24 cellular contexts compared by ENCODE assay signal in the genomic region with DNA sequence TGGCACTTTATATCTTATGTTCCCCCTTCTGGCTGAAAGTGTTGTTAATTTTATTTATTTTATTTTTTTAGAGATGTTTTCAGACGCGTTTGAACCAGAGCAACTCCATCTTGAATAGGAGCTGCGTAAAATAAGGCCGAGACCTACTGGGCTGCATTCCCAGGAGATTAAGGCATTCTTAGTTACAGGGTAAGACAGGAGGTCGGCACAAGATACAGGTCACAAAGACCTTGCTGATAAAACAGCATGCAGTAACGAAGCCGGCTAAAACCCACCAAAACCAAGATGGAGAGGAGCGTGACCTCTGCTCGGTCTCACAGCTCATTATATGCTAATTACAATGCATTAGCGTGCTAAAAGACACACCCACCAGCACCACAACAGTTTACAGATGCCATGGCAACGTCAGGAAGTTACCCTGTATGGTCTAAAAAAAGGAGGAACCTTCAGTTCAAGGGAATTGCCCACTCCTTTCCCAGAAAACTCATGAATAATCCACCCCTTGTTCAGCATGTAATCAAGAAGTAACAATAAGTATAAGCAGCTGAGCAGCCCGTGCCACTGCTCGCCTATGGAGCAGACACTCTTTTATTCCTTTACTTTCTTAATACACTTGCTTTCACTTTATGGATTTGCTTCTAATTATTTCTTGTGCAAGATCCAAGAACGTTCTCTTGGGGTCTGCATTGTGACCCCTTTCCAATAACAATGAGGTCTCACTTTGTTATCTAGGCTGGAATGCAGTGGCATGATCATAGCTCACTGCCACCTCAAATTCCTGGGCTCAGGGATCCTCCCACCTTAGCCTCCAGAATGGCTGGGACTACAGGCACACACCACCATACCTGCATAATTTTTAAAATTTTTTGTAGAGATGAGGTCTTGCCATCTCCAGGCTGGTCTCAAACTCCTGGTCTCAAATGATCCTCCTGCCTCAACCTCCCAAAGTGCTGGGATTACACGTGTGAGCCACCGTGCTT. TPM values are rescaled to one million over a fixed set of nuclear protein-coding genes. Genes with fewer than 3 reads are reported as not detected.
DNase-seq lines count a peak whose midpoint lies in the region; ATAC-seq and TF ChIP-seq lines count a peak whose summit lies in the region.
"Had no signal": no experiment of that assay in that cellular context is flagged by ENCODE, and none has a peak within 500 bp of the region (broad histone marks: within the 10 kb centered on the region; RNA-seq: fewer than 3 reads in every experiment).

No MANE protein-coding gene starts in this region.

- H3K27me3 Mint-ChIP-seq in endodermal cell (ENCODE audit: insufficient read depth): peaks cover 2% of the 10 kb centered on the region
- H3K27me3 Mint-ChIP-seq in progenitor cell of endocrine pancreas: no peaks in the 10 kb centered on the region
- H3K27me3 Mint-ChIP-seq: activated CD4-positive, alpha-beta memory T cell treated with anti-CD3 and anti-CD28 coated beads for 36 hours; CD4-positive, alpha-beta T cell had no signal

- H3K27ac Mint-ChIP-seq in endodermal cell (peak overlapping the region; percentile 96), progenitor cell of endocrine pancreas (peak overlapping the region; percentile 80)
- H3K27ac Mint-ChIP-seq: activated CD4-positive, alpha-beta memory T cell treated with anti-CD3 and anti-CD28 coated beads for 36 hours; CD4-positive, alpha-beta T cell; natural killer cell; T-helper 1 cell treated with Interleukin-12 subunit alpha and Interleukin-12 subunit beta and Interleukin-4 antibody, amounts not matched to agents 30 μg/mL and 1 μg/mL, for 36 hours had no signal

- no peak overlapping the region for H3K4me3 ChIP-seq in HUES48 (ENCODE audit: low read depth, low read length)
- H3K4me3 ChIP-seq in PC-9: no peak overlapping the region
- peak overlapping the region; percentile 31 for H3K4me3 ChIP-seq in endodermal cell (ENCODE audit: low read length)
- H3K4me3 ChIP-seq: GM12878, sigmoid colon had no signal

- peak overlapping the region; percentile 3 for H3K4me3 Mint-ChIP-seq in endodermal cell
- H3K4me3 Mint-ChIP-seq in progenitor cell of endocrine pancreas (ENCODE audit: low read depth): no peak overlapping the region
- H3K4me3 Mint-ChIP-seq: activated CD4-positive, alpha-beta memory T cell treated with anti-CD3 and anti-CD28 coated beads for 36 hours; CD4-positive, alpha-beta T cell; natural killer cell; T-helper 1 cell treated with Interleukin-12 subunit alpha and Interleukin-12 subunit beta and Interleukin-4 antibody, amounts not matched to agents 30 μg/mL and 1 μg/mL, for 36 hours had no signal

- no TSS peak for BruUV-seq in PC-9 (replicated peaks; lab: Mats Ljungman, UMichigan)

- no peaks in the 10 kb centered on the region for H3K9me3 ChIP-seq in HUES48 (ENCODE audit: control insufficient read depth, insufficient read depth, low read length)
- H3K9me3 ChIP-seq in PC-9 (ENCODE audit: insufficient read depth, low read depth): no peaks in the 10 kb centered on the region
- no peaks in the 10 kb centered on the region for H3K9me3 ChIP-seq in endodermal cell (ENCODE audit: control insufficient read depth, low read length)
- H3K9me3 ChIP-seq: sigmoid colon had no signal

- H2AFZ ChIP-seq in PC-9: peak overlapping the region; percentile 4; the same call in 1 of the 2 replicates
- H2AFZ ChIP-seq: parathyroid adenoma had no signal

- no peak for ATAC-seq in GM19351 (IDR thresholded peaks at IDR 0.05; ENCODE audit: unreplicated experiment)
- ATAC-seq: GM12878 had no signal

- H3K27ac ChIP-seq in HUES48 (ENCODE audit: low read depth, low read length): peak overlapping the region; percentile 37
- no peak overlapping the region for H3K27ac ChIP-seq in PC-9
- H3K27ac ChIP-seq in endodermal cell (ENCODE audit: low read depth, low read length): peak overlapping the region; percentile 59
- H3K27ac ChIP-seq: parathyroid adenoma, sigmoid colon had no signal

- POLR2A ChIA-PET in PC-9 (lab: Charles Lee; ENCODE audit: unreplicated experiment): no interaction called here

- no peaks in the 10 kb centered on the region for H3K9me2 ChIP-seq in PC-9 (ENCODE audit: insufficient read depth)

- H3K36me3 Mint-ChIP-seq in endodermal cell (ENCODE audit: low read depth) (no peaks in the 10 kb centered on the region), progenitor cell of endocrine pancreas (ENCODE audit: insufficient read depth) (no peaks in the 10 kb centered on the region)
- H3K36me3 Mint-ChIP-seq: activated CD4-positive, alpha-beta memory T cell treated with anti-CD3 and anti-CD28 coated beads for 36 hours; natural killer cell had no signal

- H4K20me1 ChIP-seq in PC-9 (ENCODE audit: insufficient read depth): no peaks in the 10 kb centered on the region

- H3K4me1 ChIP-seq in HUES48 (ENCODE audit: control insufficient read depth, insufficient read depth, low read length): peaks cover 7% of the 10 kb centered on the region; the same call in 1 of the 2 replicates
- H3K4me1 ChIP-seq in PC-9 (replicated peaks; ENCODE audit: insufficient read depth): no peaks in the 10 kb centered on the region
- peaks cover 26% of the 10 kb centered on the region for H3K4me1 ChIP-seq in endodermal cell (ENCODE audit: control insufficient read depth, insufficient read depth, low read length)
- H3K4me1 ChIP-seq: parathyroid adenoma had no signal

- 54 to 79% methylated on average over 11 to 16 of the region's 16 CpGs for WGBS in endodermal cell (ENCODE audit: insufficient coverage in 1 of 2, insufficient read length in 1 of 2), 2 experiments

- H3K9ac ChIP-seq in HUES48 (ENCODE audit: low read depth, low read length) (no peak overlapping the region), endodermal cell (ENCODE audit: extremely low read depth, low read length, poor library complexity, severe bottlenecking) (peak overlapping the region; percentile 70)
- H3K9ac ChIP-seq: parathyroid adenoma had no signal

- H3K4me1 Mint-ChIP-seq in endodermal cell (peaks cover 26% of the 10 kb centered on the region), progenitor cell of endocrine pancreas (ENCODE audit: low read depth) (peaks cover 7% of the 10 kb centered on the region)

- H3K79me2 ChIP-seq in PC-9 (ENCODE audit: low read depth): no peaks in the 10 kb centered on the region
- H3K79me2 ChIP-seq: parathyroid adenoma had no signal

- no peak for DNase-seq in PC-9
- peak; percentile 88 for DNase-seq in endodermal cell
- no peak for DNase-seq in progenitor cell of endocrine pancreas (ENCODE audit: low spot score, unreplicated experiment)
- DNase-seq in AG20443 (ENCODE audit: low spot score): no peak
- no peak for DNase-seq in ACHN
- no peak for DNase-seq in NCI-H2227 (lab: John Stamatoyannopoulos, UW; ENCODE audit: unreplicated experiment)
- DNase-seq: activated CD4-positive, alpha-beta memory T cell treated with anti-CD3 and anti-CD28 coated beads for 36 hours; activated CD4-positive, CD25-positive, alpha-beta regulatory T cell; activated gamma-delta T cell; CD4-positive, alpha-beta T cell; foreskin melanocyte; HCEC 1CT; hypothalamus; kidney; natural killer cell; NCI-H1436 treated with DMSO at 0.1 percent for 48 hours; NCI-H2171; NCI-H526; sigmoid colon had no signal

- no peak overlapping the region for H3K4me2 ChIP-seq in PC-9

- CTCF ChIA-PET in PC-9 (lab: Charles Lee): interaction anchor here (0.5 kb wide), 1 partner anchor 101 kb away, joined by 4 read pairs; no protein-coding TSS in a partner anchor

- H3F3A ChIP-seq in PC-9 (ENCODE audit: insufficient read depth, low read depth): no peaks in the 10 kb centered on the region

- in situ Hi-C loops in ACHN (cut with HindIII; ENCODE audit: low pct_ligation_motif_present, low pct_unique_long_range_greater_than_20kb, low sequenced_read_pairs): loop anchor here (25.0 kb wide), 1 partner anchor 619 kb away; no protein-coding TSS in a partner anchor

- intact Hi-C loops in PC-9 (cut with micrococcal nuclease; ENCODE audit: unreplicated experiment): loop anchor here (5.0 kb wide), 1 partner anchor 594 kb away; no protein-coding TSS in a partner anchor

- H3K36me3 ChIP-seq in HUES48 (ENCODE audit: control insufficient read depth, insufficient read depth, low read length) (no peaks in the 10 kb centered on the region), PC-9 (ENCODE audit: low read depth) (no peaks in the 10 kb centered on the region), endodermal cell (ENCODE audit: control insufficient read depth, insufficient read depth, low read length) (no peaks in the 10 kb centered on the region)
- H3K36me3 ChIP-seq: sigmoid colon had no signal

- H3K9me3 Mint-ChIP-seq in endodermal cell (no peaks in the 10 kb centered on the region), progenitor cell of endocrine pancreas (ENCODE audit: low read depth) (no peaks in the 10 kb centered on the region)
- H3K9me3 Mint-ChIP-seq: activated CD4-positive, alpha-beta memory T cell treated with anti-CD3 and anti-CD28 coated beads for 36 hours; CD4-positive, alpha-beta T cell; natural killer cell; T-helper 1 cell treated with Interleukin-12 subunit alpha and Interleukin-12 subunit beta and Interleukin-4 antibody, amounts not matched to agents 30 μg/mL and 1 μg/mL, for 36 hours had no signal

- TF ChIP-seq CTCF in PC-9 (conservative IDR thresholded peaks at IDR 0.05) (no peak), endodermal cell (conservative IDR thresholded peaks at IDR 0.05) (no peak), progenitor cell of endocrine pancreas (IDR thresholded peaks at IDR 0.05; ENCODE audit: unreplicated experiment) (no peak)

- H3K27me3 ChIP-seq in HUES48 (ENCODE audit: control insufficient read depth, insufficient read depth, low read length) (no peaks in the 10 kb centered on the region), PC-9 (ENCODE audit: insufficient read depth, low read depth) (no peaks in the 10 kb centered on the region), endodermal cell (ENCODE audit: control insufficient read depth, insufficient read depth, low read length, poor library complexity, severe bottlenecking) (no peaks in the 10 kb centered on the region)
- H3K27me3 ChIP-seq: sigmoid colon had no signal

RNA-seq across cellular contexts. Expression of a gene that starts 55.9 kb away (rescaled TPM):
- 0.73 and 0.98 TPM in 2 replicates for total RNA-seq in PC-9 (2021)
- total RNA-seq in endodermal cell: under 1 TPM; 0.93 to 0.95 TPM
- polyA plus RNA-seq in endodermal cell (2013, experiment 1 of 2): 6.4 TPM
- 4.7 TPM for polyA plus RNA-seq in endodermal cell (2013, experiment 2 of 2)
- 2.3 and 2.5 TPM in 2 replicates for total RNA-seq in progenitor cell of endocrine pancreas
